ENCODE assay signal across 20 cellular contexts in genomic region chr4:55437356-55437796, GRCh38. TPM values are rescaled to one million over a fixed set of nuclear protein-coding genes. Genes with fewer than 3 reads are reported as not detected.
A peak's percentile ranks its signal among the peaks of the same experiment; 100 is the strongest.
DNase-seq lines count a peak whose midpoint lies in the region; ATAC-seq, FAIRE-seq and TF ChIP-seq lines count a peak whose summit lies in the region.
"Had no signal": no experiment of that assay in that cellular context is flagged by ENCODE, and none has a peak within 500 bp of the region (broad histone marks: within the 10 kb centered on the region; RNA-seq: fewer than 3 reads in every experiment).

No MANE protein-coding gene starts in this region.

- peak overlapping the region; percentile 34 for H3K4me2 ChIP-seq in hepatocyte
- H3K4me2 ChIP-seq: A549 had no signal

- peak; percentile 63 for ATAC-seq in activated naive CD8-positive, alpha-beta T cell treated with anti-CD3 and anti-CD28 coated beads, Interleukin-2, amount 50 U/mL, for 24 hours
- no peak for ATAC-seq in HG03196 (IDR thresholded peaks at IDR 0.05; ENCODE audit: unreplicated experiment)
- ATAC-seq: activated CD4-positive, CD25-positive, alpha-beta regulatory T cell treated with anti-CD3 and anti-CD28 coated beads, Interleukin-2, amount 50 U/mL, for 24 hours; left lobe of liver; naive thymus-derived CD8-positive, alpha-beta T cell had no signal

- H3K27me3 Mint-ChIP-seq in activated naive CD8-positive, alpha-beta T cell treated with anti-CD3 and anti-CD28 coated beads, Interleukin-2, amount 50 U/mL, for 24 hours: no peaks in the 10 kb centered on the region
- no peaks in the 10 kb centered on the region for H3K27me3 Mint-ChIP-seq in activated naive CD8-positive, alpha-beta T cell treated with anti-CD3 and anti-CD28 coated beads for 36 hours
- H3K27me3 Mint-ChIP-seq in type B pancreatic cell: no peaks in the 10 kb centered on the region
- H3K27me3 Mint-ChIP-seq in activated T-helper 1 cell treated with anti-CD3 and anti-CD28 coated beads, Interleukin-12 subunit alpha, Interleukin-12 subunit beta, Interleukin-2, Interleukin-4 antibody, amounts not matched to agents 30 ng/mL and 10 ng/mL and 1 ng/mL, durations not matched to agents 14 hours and 24 hours and 36 hours (ENCODE audit: insufficient read depth): no peaks in the 10 kb centered on the region
- H3K27me3 Mint-ChIP-seq: activated naive CD8-positive, alpha-beta T cell; CD4-positive, CD25-positive, alpha-beta regulatory T cell; naive thymus-derived CD8-positive, alpha-beta T cell had no signal

- H3K27ac Mint-ChIP-seq in activated naive CD8-positive, alpha-beta T cell treated with anti-CD3 and anti-CD28 coated beads, Interleukin-2, amount 50 U/mL, for 24 hours: no peak overlapping the region
- H3K27ac Mint-ChIP-seq in activated naive CD8-positive, alpha-beta T cell treated with anti-CD3 and anti-CD28 coated beads for 36 hours: no peak overlapping the region
- H3K27ac Mint-ChIP-seq in type B pancreatic cell: peak overlapping the region; percentile 68
- H3K27ac Mint-ChIP-seq in activated T-helper 1 cell treated with anti-CD3 and anti-CD28 coated beads, Interleukin-12 subunit alpha, Interleukin-12 subunit beta, Interleukin-2, Interleukin-4 antibody, amounts not matched to agents 30 ng/mL and 10 ng/mL and 1 ng/mL, durations not matched to agents 14 hours and 24 hours and 36 hours: no peak overlapping the region
- H3K27ac Mint-ChIP-seq: activated naive CD8-positive, alpha-beta T cell had no signal

- H3K9me3 Mint-ChIP-seq in activated naive CD8-positive, alpha-beta T cell treated with anti-CD3 and anti-CD28 coated beads, Interleukin-2, amount 50 U/mL, for 24 hours: no peaks in the 10 kb centered on the region
- H3K9me3 Mint-ChIP-seq in activated naive CD8-positive, alpha-beta T cell treated with anti-CD3 and anti-CD28 coated beads for 36 hours: no peaks in the 10 kb centered on the region
- no peaks in the 10 kb centered on the region for H3K9me3 Mint-ChIP-seq in type B pancreatic cell
- H3K9me3 Mint-ChIP-seq in activated T-helper 1 cell treated with anti-CD3 and anti-CD28 coated beads, Interleukin-12 subunit alpha, Interleukin-12 subunit beta, Interleukin-2, Interleukin-4 antibody, amounts not matched to agents 30 ng/mL and 10 ng/mL and 1 ng/mL, durations not matched to agents 14 hours and 24 hours and 36 hours: no peaks in the 10 kb centered on the region
- H3K9me3 Mint-ChIP-seq: CD4-positive, CD25-positive, alpha-beta regulatory T cell; naive thymus-derived CD8-positive, alpha-beta T cell had no signal

- peak overlapping the region; percentile 95 for H3K27ac ChIP-seq in hepatocyte
- H3K27ac ChIP-seq: A549, suprapubic skin had no signal

- H3K4me1 Mint-ChIP-seq in activated naive CD8-positive, alpha-beta T cell treated with anti-CD3 and anti-CD28 coated beads, Interleukin-2, amount 50 U/mL, for 24 hours: peaks cover 13% of the 10 kb centered on the region
- peaks cover 17% of the 10 kb centered on the region for H3K4me1 Mint-ChIP-seq in activated naive CD8-positive, alpha-beta T cell treated with anti-CD3 and anti-CD28 coated beads for 36 hours
- H3K4me1 Mint-ChIP-seq in type B pancreatic cell (ENCODE audit: unreplicated experiment): no peaks in the 10 kb centered on the region
- H3K4me1 Mint-ChIP-seq in activated T-helper 1 cell treated with anti-CD3 and anti-CD28 coated beads, Interleukin-12 subunit alpha, Interleukin-12 subunit beta, Interleukin-2, Interleukin-4 antibody, amounts not matched to agents 30 ng/mL and 10 ng/mL and 1 ng/mL, durations not matched to agents 14 hours and 24 hours and 36 hours (ENCODE audit: low read depth): peaks cover 14% of the 10 kb centered on the region

- H4K20me1 ChIP-seq in hepatocyte (ENCODE audit: insufficient read depth, poor library complexity, severe bottlenecking): no peaks in the 10 kb centered on the region

- H3K27me3 ChIP-seq in bronchial epithelial cell (ENCODE audit: control insufficient read depth, insufficient read depth, low read length): no peaks in the 10 kb centered on the region
- no peaks in the 10 kb centered on the region for H3K27me3 ChIP-seq in hepatocyte
- H3K27me3 ChIP-seq: suprapubic skin had no signal

- no peak for DNase-seq in activated naive CD8-positive, alpha-beta T cell treated with anti-CD3 and anti-CD28 coated beads, Interleukin-2, amount 50 U/mL, for 24 hours
- no peak for DNase-seq in activated naive CD8-positive, alpha-beta T cell treated with anti-CD3 and anti-CD28 coated beads for 36 hours
- DNase-seq in bronchial epithelial cell (ENCODE audit: low read depth): peak; percentile 64
- peak; percentile 67 for DNase-seq in hepatocyte (ENCODE audit: low spot score)
- DNase-seq in type B pancreatic cell (ENCODE audit: extremely low spot score, unreplicated experiment): no peak
- no peak for DNase-seq in cortex of kidney (lab: John Stamatoyannopoulos, UW)
- no peak for DNase-seq in activated T-helper 1 cell treated with anti-CD3 and anti-CD28 coated beads, Interleukin-12 subunit alpha, Interleukin-12 subunit beta, Interleukin-2, Interleukin-4 antibody, amounts not matched to agents 30 ng/mL and 10 ng/mL and 1 ng/mL, durations not matched to agents 14 hours and 24 hours and 36 hours (ENCODE audit: low spot score)
- DNase-seq: CD4-positive, CD25-positive, alpha-beta regulatory T cell; cerebellar nuclear complex; GF-D8; naive thymus-derived CD8-positive, alpha-beta T cell; NCI-H1694 treated with DMSO at 0.1 percent for 48 hours; NCI-H510A; stimulated activated CD4-positive, alpha-beta T cell treated with anti-CD3 and anti-CD28 coated beads, Interleukin-1b, Interleukin-23, amount 100 ng/mL, for 48 hours had no signal

- TF ChIP-seq CTCF in bronchial epithelial cell (IDR thresholded peaks at IDR 0.05; ENCODE audit: insufficient read depth, low read length, severe bottlenecking) (no peak), hepatocyte (IDR thresholded peaks at IDR 0.05; ENCODE audit: poor library complexity) (no peak), type B pancreatic cell (conservative IDR thresholded peaks at IDR 0.05) (no peak)

- no peaks in the 10 kb centered on the region for H3K9me2 ChIP-seq in hepatocyte (replicated peaks; ENCODE audit: insufficient read depth)

- intact Hi-C loops in activated T-helper 1 cell treated with anti-CD3 and anti-CD28 coated beads, Interleukin-12 subunit alpha, Interleukin-12 subunit beta, Interleukin-2, Interleukin-4 antibody, amounts not matched to agents 30 ng/mL and 10 ng/mL and 1 ng/mL, durations not matched to agents 14 hours and 24 hours and 36 hours (cut with micrococcal nuclease): loop anchor here (5.0 to 10.0 kb wide), 4 partner anchors 40 to 430 kb away; partner anchors contain the start of genes CLOCK and TMEM165

- H3K36me3 Mint-ChIP-seq in activated naive CD8-positive, alpha-beta T cell treated with anti-CD3 and anti-CD28 coated beads, Interleukin-2, amount 50 U/mL, for 24 hours (ENCODE audit: low read depth): peaks cover 44% of the 10 kb centered on the region
- peaks cover 13% of the 10 kb centered on the region for H3K36me3 Mint-ChIP-seq in activated naive CD8-positive, alpha-beta T cell treated with anti-CD3 and anti-CD28 coated beads for 36 hours
- peaks cover 20% of the 10 kb centered on the region for H3K36me3 Mint-ChIP-seq in type B pancreatic cell
- H3K36me3 Mint-ChIP-seq in activated T-helper 1 cell treated with anti-CD3 and anti-CD28 coated beads, Interleukin-12 subunit alpha, Interleukin-12 subunit beta, Interleukin-2, Interleukin-4 antibody, amounts not matched to agents 30 ng/mL and 10 ng/mL and 1 ng/mL, durations not matched to agents 14 hours and 24 hours and 36 hours (ENCODE audit: low read depth): peaks cover 31% of the 10 kb centered on the region

- no peak overlapping the region for H3K4me3 Mint-ChIP-seq in activated naive CD8-positive, alpha-beta T cell treated with anti-CD3 and anti-CD28 coated beads, Interleukin-2, amount 50 U/mL, for 24 hours
- H3K4me3 Mint-ChIP-seq in activated naive CD8-positive, alpha-beta T cell treated with anti-CD3 and anti-CD28 coated beads for 36 hours: no peak overlapping the region
- H3K4me3 Mint-ChIP-seq in type B pancreatic cell: no peak overlapping the region
- H3K4me3 Mint-ChIP-seq in activated T-helper 1 cell treated with anti-CD3 and anti-CD28 coated beads, Interleukin-12 subunit alpha, Interleukin-12 subunit beta, Interleukin-2, Interleukin-4 antibody, amounts not matched to agents 30 ng/mL and 10 ng/mL and 1 ng/mL, durations not matched to agents 14 hours and 24 hours and 36 hours: no peak overlapping the region
- H3K4me3 Mint-ChIP-seq: activated naive CD8-positive, alpha-beta T cell; CD4-positive, CD25-positive, alpha-beta regulatory T cell; naive thymus-derived CD8-positive, alpha-beta T cell had no signal

- no peak for FAIRE-seq in bronchial epithelial cell (lab: Jason Lieb, UNC)
- FAIRE-seq: A549 had no signal

- H3K36me3 ChIP-seq in bronchial epithelial cell (ENCODE audit: control insufficient read depth, insufficient read depth, low read length): peaks cover 7% of the 10 kb centered on the region
- no peaks in the 10 kb centered on the region for H3K36me3 ChIP-seq in hepatocyte (replicated peaks; ENCODE audit: insufficient read depth, low read depth)

- H3K79me2 ChIP-seq in hepatocyte: no peaks in the 10 kb centered on the region

- H3K9me3 ChIP-seq in hepatocyte (ENCODE audit: low read depth): no peaks in the 10 kb centered on the region
- H3K9me3 ChIP-seq: A549, suprapubic skin had no signal

- 58% methylated on average over 5 of the region's 5 CpGs for WGBS in hepatocyte (ENCODE audit: low lambda C conversion rate, missing lambda C conversion rate)

- no peak overlapping the region for H3K4me3 ChIP-seq in bronchial epithelial cell (ENCODE audit: low read depth, low read length)
- H3K4me3 ChIP-seq in hepatocyte: no peak overlapping the region
- H3K4me3 ChIP-seq: A549, suprapubic skin had no signal

- no peak overlapping the region for H2AFZ ChIP-seq in hepatocyte

- H3K4me1 ChIP-seq in hepatocyte (ENCODE audit: insufficient read depth): peaks cover 6% of the 10 kb centered on the region

RNA-seq across cellular contexts. Expression of gene TMEM165, which starts 41.6 kb away (rescaled TPM):
- 10 to 100 TPM; 59.7 to 60.8 TPM for total RNA-seq in activated naive CD8-positive, alpha-beta T cell treated with anti-CD3 and anti-CD28 coated beads for 36 hours
- 75.8 and 108 TPM in 2 replicates for total RNA-seq in bronchial epithelial cell
- total RNA-seq in hepatocyte: 146 and 160 TPM in 2 replicates
- 152 and 172 TPM in 2 replicates for polyA plus RNA-seq in hepatocyte
- 69.2 and 96.0 TPM in 2 replicates for total RNA-seq in type B pancreatic cell (ENCODE audit: low replicate concordance)
- total RNA-seq in activated T-helper 1 cell treated with anti-CD3 and anti-CD28 coated beads, Interleukin-12 subunit alpha, Interleukin-12 subunit beta, Interleukin-2, Interleukin-4 antibody, amounts not matched to agents 30 ng/mL and 10 ng/mL and 1 ng/mL, durations not matched to agents 14 hours and 24 hours and 36 hours: 110 and 112 TPM in 2 replicates

Comparison
In these comparisons a context has a peak if more than half of its experiments do, and no peak if none do; other contexts are left out.
1. DNase-seq: peak in bronchial epithelial cell (single experiment) and hepatocyte (single experiment); none in activated naive CD8-positive, alpha-beta T cell treated with anti-CD3 and anti-CD28 coated beads, Interleukin-2, amount 50 U/mL, for 24 hours (single experiment), activated naive CD8-positive, alpha-beta T cell treated with anti-CD3 and anti-CD28 coated beads for 36 hours (single experiment), type B pancreatic cell (single experiment), cortex of kidney (single experiment) and activated T-helper 1 cell treated with anti-CD3 and anti-CD28 coated beads, Interleukin-12 subunit alpha, Interleukin-12 subunit beta, Interleukin-2, Interleukin-4 antibody, amounts not matched to agents 30 ng/mL and 10 ng/mL and 1 ng/mL, durations not matched to agents 14 hours and 24 hours and 36 hours (single experiment).